ENCODE assay signal across 30 cellular contexts in the genomic region with DNA sequence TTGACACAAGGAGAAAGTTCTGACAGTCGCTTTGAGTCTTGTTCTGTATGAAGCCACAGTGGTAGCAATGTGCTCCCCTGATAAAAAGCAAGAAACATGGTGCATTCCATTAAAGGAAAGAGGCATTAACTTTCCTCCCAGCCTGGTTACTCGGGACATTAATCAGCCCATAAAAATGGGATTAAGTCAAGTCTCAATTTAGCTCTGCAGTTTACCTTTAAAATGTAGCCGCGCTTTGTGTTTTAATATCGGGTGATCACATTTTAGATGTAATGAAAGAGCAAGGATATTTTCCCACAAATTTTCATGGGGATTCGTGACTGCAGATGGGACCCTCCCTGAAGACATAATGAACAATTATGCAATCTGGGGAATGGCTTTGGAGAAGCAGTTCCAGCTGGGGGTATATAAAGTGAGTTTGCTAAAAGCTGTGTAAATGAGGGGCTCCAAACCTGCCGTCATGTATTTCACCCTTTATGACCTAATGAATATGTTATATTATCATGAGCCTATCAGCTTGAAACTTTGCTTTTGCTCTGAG. TPM values are rescaled to one million over a fixed set of nuclear protein-coding genes. Genes with fewer than 3 reads are reported as not detected.
"Had no signal": no experiment of that assay in that cellular context is flagged by ENCODE, and none has a peak within 500 bp of the region (broad histone marks: within the 10 kb centered on the region; RNA-seq: fewer than 3 reads in every experiment).

No MANE protein-coding gene starts in this region.

- H3K9ac ChIP-seq: neural progenitor cell had no signal

- H3K4me2 ChIP-seq: neural progenitor cell had no signal

- H3K27ac Mint-ChIP-seq: activated naive CD8-positive, alpha-beta T cell treated with anti-CD3 and anti-CD28 coated beads for 36 hours; effector memory CD8-positive, alpha-beta T cell; immature natural killer cell; naive thymus-derived CD8-positive, alpha-beta T cell; neural progenitor cell; T-helper 1 cell treated with Interleukin-12 subunit alpha and Interleukin-12 subunit beta and Interleukin-4 antibody, amounts not matched to agents 30 μg/mL and 1 μg/mL, for 36 hours; type B pancreatic cell had no signal

- H3K9me3 Mint-ChIP-seq: activated naive CD8-positive, alpha-beta T cell treated with anti-CD3 and anti-CD28 coated beads for 36 hours; effector memory CD8-positive, alpha-beta T cell; immature natural killer cell; naive thymus-derived CD8-positive, alpha-beta T cell; neural progenitor cell; T-helper 1 cell treated with Interleukin-12 subunit alpha and Interleukin-12 subunit beta and Interleukin-4 antibody, amounts not matched to agents 30 μg/mL and 1 μg/mL, for 36 hours; type B pancreatic cell had no signal

- H3K4me1 ChIP-seq: gastroesophageal sphincter, neural progenitor cell, uterus had no signal

- H3K27me3 Mint-ChIP-seq: activated naive CD8-positive, alpha-beta T cell treated with anti-CD3 and anti-CD28 coated beads for 36 hours had no signal

- H3K27ac ChIP-seq: neural progenitor cell, uterus, VCaP had no signal

- H3K36me3 Mint-ChIP-seq: activated naive CD8-positive, alpha-beta T cell treated with anti-CD3 and anti-CD28 coated beads for 36 hours; immature natural killer cell; naive thymus-derived CD8-positive, alpha-beta T cell; neural progenitor cell; type B pancreatic cell had no signal

- H2AFZ ChIP-seq: neural progenitor cell had no signal

- H3K4me3 Mint-ChIP-seq: activated naive CD8-positive, alpha-beta T cell treated with anti-CD3 and anti-CD28 coated beads for 36 hours; effector memory CD8-positive, alpha-beta T cell; immature natural killer cell; naive thymus-derived CD8-positive, alpha-beta T cell; neural progenitor cell; T-helper 1 cell treated with Interleukin-12 subunit alpha and Interleukin-12 subunit beta and Interleukin-4 antibody, amounts not matched to agents 30 μg/mL and 1 μg/mL, for 36 hours; type B pancreatic cell had no signal

- DNase-seq: activated CD4-positive, alpha-beta T cell treated with anti-CD3 and anti-CD28 coated beads for 48 hours; activated CD4-positive, alpha-beta T cell treated with anti-CD3 and anti-CD28 coated beads, Interleukin-2, amount 50 U/mL, for 48 hours; activated CD8-positive, alpha-beta memory T cell treated with anti-CD3 and anti-CD28 coated beads for 24 hours; activated effector memory CD4-positive, alpha-beta T cell treated with Interleukin-2 at 50 U/mL for 16 hours; activated naive CD4-positive, alpha-beta T cell treated with Interleukin-2 at 50 U/mL for 16 hours; activated naive CD8-positive, alpha-beta T cell treated with anti-CD3 and anti-CD28 coated beads for 36 hours; adrenal gland; aorta; body of pancreas; cortex of kidney; effector memory CD8-positive, alpha-beta T cell; erythroblast; hypothalamus; immature natural killer cell; kidney; left colon; naive thymus-derived CD8-positive, alpha-beta T cell; occipital lobe; posterior cingulate gyrus; stimulated activated CD4-positive, alpha-beta T cell treated with anti-CD3 and anti-CD28 coated beads, Interleukin-12 subunit alpha, Interleukin-12 subunit beta, amount 100 ng/mL, for 4 hours; stimulated activated CD4-positive, alpha-beta T cell treated with anti-CD3 and anti-CD28 coated beads, Interleukin-4, amount 100 ng/mL, for 1 hour; stimulated activated naive CD8-positive, alpha-beta T cell treated with anti-CD3 and anti-CD28 coated beads, Interleukin-15, Interleukin-2, amounts not matched to agents 100 U/mL and 50 U/mL, for 24 hours; T-helper 9 cell; uterus had no signal

- H3K36me3 ChIP-seq: adrenal gland, cardiac muscle cell, gastroesophageal sphincter, neural progenitor cell, uterus had no signal

- H3K27me3 ChIP-seq: adrenal gland, body of pancreas, cardiac muscle cell, neural progenitor cell, uterus had no signal

- H3K4me1 Mint-ChIP-seq: activated naive CD8-positive, alpha-beta T cell treated with anti-CD3 and anti-CD28 coated beads for 36 hours; immature natural killer cell; naive thymus-derived CD8-positive, alpha-beta T cell had no signal

- H3K4me3 ChIP-seq: adrenal gland, body of pancreas, cardiac muscle cell, gastroesophageal sphincter, neural progenitor cell, uterus had no signal

- H3K9me3 ChIP-seq: adrenal gland, body of pancreas, gastroesophageal sphincter, uterus had no signal

RNA-seq across cellular contexts. Expression of gene BAMBI, which starts 31.7 kb away (rescaled TPM):
- polyA plus RNA-seq: naive thymus-derived CD8-positive, alpha-beta T cell had no signal
